In genomic region chr19:51367565-51368365, GRCh38 we compare ENCODE assay signal across 8 cellular contexts. TPM values are rescaled to one million over a fixed set of nuclear protein-coding genes. Genes with fewer than 3 reads are reported as not detected.
DNase-seq lines count a peak whose midpoint lies in the region; ATAC-seq and TF ChIP-seq lines count a peak whose summit lies in the region.

No MANE protein-coding gene starts in this region.

- intact Hi-C loops in activated T-helper 2 cell treated with anti-CD3 and anti-CD28 coated beads, Interferon-gamma antibody, Interleukin-2, Interleukin-4, amounts not matched to agents 10 μg/mL and 5 μg/mL and 100 μg/mL, durations not matched to agents 14 hours and 24 hours and 36 hours (cut with micrococcal nuclease): loop anchor here (1.0 kb wide), 2 partner anchors 27 to 28 kb away; no protein-coding TSS in a partner anchor
- intact Hi-C loops in natural killer cell (cut with micrococcal nuclease): loop anchor here (1.0 to 5.0 kb wide), 3 partner anchors 28 to 235 kb away; no protein-coding TSS in a partner anchor

- H3K4me1 Mint-ChIP-seq in CD4-positive, CD25-positive, alpha-beta regulatory T cell: peaks cover 0 to 70% (median 43%) of the 10 kb centered on the region in 4 donors
- peaks cover 49% of the 10 kb centered on the region for H3K4me1 Mint-ChIP-seq in activated T-helper 2 cell treated with anti-CD3 and anti-CD28 coated beads, Interferon-gamma antibody, Interleukin-2, Interleukin-4, amounts not matched to agents 10 μg/mL and 5 μg/mL and 100 μg/mL, durations not matched to agents 14 hours and 24 hours and 36 hours (ENCODE audit: low read depth)
- H3K4me1 Mint-ChIP-seq in natural killer cell: peaks cover 54 to 80% of the 10 kb centered on the region in 2 donors

- TF ChIP-seq CTCF in fibroblast of mammary gland (conservative IDR thresholded peaks at IDR 0.05; ENCODE audit: control insufficient read depth, insufficient read depth, low read depth, low read length): no peak
- no peak for TF ChIP-seq CTCF in natural killer cell (IDR thresholded peaks at IDR 0.05)

- H3K4me3 Mint-ChIP-seq in CD4-positive, CD25-positive, alpha-beta regulatory T cell: peak overlapping the region; percentile 92 to 100 (median 98)
- peak overlapping the region; percentile 98 for H3K4me3 Mint-ChIP-seq in activated T-helper 2 cell treated with anti-CD3 and anti-CD28 coated beads, Interferon-gamma antibody, Interleukin-2, Interleukin-4, amounts not matched to agents 10 μg/mL and 5 μg/mL and 100 μg/mL, durations not matched to agents 14 hours and 24 hours and 36 hours (ENCODE audit: low read depth)
- peak overlapping the region; percentile 98 for H3K4me3 Mint-ChIP-seq in natural killer cell

- no peaks in the 10 kb centered on the region for H3K36me3 ChIP-seq in CD4-positive, CD25-positive, alpha-beta regulatory T cell (ENCODE audit: control insufficient read depth, insufficient read depth, low read length)

- no peaks in the 10 kb centered on the region for H3K27me3 Mint-ChIP-seq in CD4-positive, CD25-positive, alpha-beta regulatory T cell
- no peaks in the 10 kb centered on the region for H3K27me3 Mint-ChIP-seq in activated T-helper 2 cell treated with anti-CD3 and anti-CD28 coated beads, Interferon-gamma antibody, Interleukin-2, Interleukin-4, amounts not matched to agents 10 μg/mL and 5 μg/mL and 100 μg/mL, durations not matched to agents 14 hours and 24 hours and 36 hours (ENCODE audit: low read depth)
- no peaks in the 10 kb centered on the region for H3K27me3 Mint-ChIP-seq in natural killer cell (ENCODE audit: low read depth in 2 of 2)

- ATAC-seq in CD4-positive, CD25-positive, alpha-beta regulatory T cell (ENCODE audit: low read depth in 2 of 2): peak; percentile 82 to 84
- ATAC-seq in GM19452 (IDR thresholded peaks at IDR 0.05; ENCODE audit: unreplicated experiment) (peak; percentile 75), natural killer cell (peak; percentile 68 to 92 (median 69))

- H3K4me3 ChIP-seq in CD4-positive, CD25-positive, alpha-beta regulatory T cell (ENCODE audit: low read depth, low read length): peak overlapping the region; percentile 85
- H3K4me3 ChIP-seq in fibroblast of mammary gland (ENCODE audit: control insufficient read depth, low read depth, low read length): peak overlapping the region; percentile 93

- no peaks in the 10 kb centered on the region for H3K36me3 Mint-ChIP-seq in CD4-positive, CD25-positive, alpha-beta regulatory T cell
- H3K36me3 Mint-ChIP-seq in activated T-helper 2 cell treated with anti-CD3 and anti-CD28 coated beads, Interferon-gamma antibody, Interleukin-2, Interleukin-4, amounts not matched to agents 10 μg/mL and 5 μg/mL and 100 μg/mL, durations not matched to agents 14 hours and 24 hours and 36 hours (ENCODE audit: low read depth): peaks cover 57% of the 10 kb centered on the region
- H3K36me3 Mint-ChIP-seq in natural killer cell: peaks cover 18% of the 10 kb centered on the region

- peaks cover 46% of the 10 kb centered on the region for H3K4me1 ChIP-seq in CD4-positive, CD25-positive, alpha-beta regulatory T cell (ENCODE audit: control insufficient read depth, insufficient read depth, low read length, poor library complexity, severe bottlenecking)

- peak; percentile 92 to 99 (median 93) for DNase-seq in CD4-positive, CD25-positive, alpha-beta regulatory T cell
- peak; percentile 100 for DNase-seq in HK-2 (ENCODE audit: unreplicated experiment)
- peak; percentile 98 for DNase-seq in RPMI8226
- DNase-seq in activated T-helper 2 cell treated with anti-CD3 and anti-CD28 coated beads, Interferon-gamma antibody, Interleukin-2, Interleukin-4, amounts not matched to agents 10 μg/mL and 5 μg/mL and 100 μg/mL, durations not matched to agents 14 hours and 24 hours and 36 hours (ENCODE audit: low spot score): peak; percentile 98
- DNase-seq in fibroblast of mammary gland (ENCODE audit: low read depth): peak; percentile 98
- DNase-seq in natural killer cell: peak; percentile 95
- peak; percentile 81 to 93 (median 89) for DNase-seq in stimulated activated naive CD4-positive, alpha-beta T cell (lab: John Stamatoyannopoulos, UW)

- H3K27me3 ChIP-seq in CD4-positive, CD25-positive, alpha-beta regulatory T cell (ENCODE audit: control insufficient read depth, insufficient read depth, low read length): no peaks in the 10 kb centered on the region

- peak overlapping the region; percentile 90 to 96 (median 94) for H3K27ac Mint-ChIP-seq in CD4-positive, CD25-positive, alpha-beta regulatory T cell
- H3K27ac Mint-ChIP-seq in activated T-helper 2 cell treated with anti-CD3 and anti-CD28 coated beads, Interferon-gamma antibody, Interleukin-2, Interleukin-4, amounts not matched to agents 10 μg/mL and 5 μg/mL and 100 μg/mL, durations not matched to agents 14 hours and 24 hours and 36 hours: peak overlapping the region; percentile 95
- peak overlapping the region; percentile 88 to 94 for H3K27ac Mint-ChIP-seq in natural killer cell

- no peaks in the 10 kb centered on the region for H3K9me3 ChIP-seq in CD4-positive, CD25-positive, alpha-beta regulatory T cell (ENCODE audit: control insufficient read depth in 2 of 2, low read length in 2 of 2)

- peak overlapping the region; percentile 84 for H3K27ac ChIP-seq in CD4-positive, CD25-positive, alpha-beta regulatory T cell (ENCODE audit: insufficient read depth, low read length, poor library complexity, severe bottlenecking)

- H3K9me3 Mint-ChIP-seq in CD4-positive, CD25-positive, alpha-beta regulatory T cell: no peaks in the 10 kb centered on the region
- no peaks in the 10 kb centered on the region for H3K9me3 Mint-ChIP-seq in activated T-helper 2 cell treated with anti-CD3 and anti-CD28 coated beads, Interferon-gamma antibody, Interleukin-2, Interleukin-4, amounts not matched to agents 10 μg/mL and 5 μg/mL and 100 μg/mL, durations not matched to agents 14 hours and 24 hours and 36 hours
- H3K9me3 Mint-ChIP-seq in natural killer cell: no peaks in the 10 kb centered on the region

RNA-seq across cellular contexts. Expression of gene CLDND2, which starts 1.0 kb away (rescaled TPM):
- total RNA-seq in CD4-positive, CD25-positive, alpha-beta regulatory T cell: not detected
- polyA plus RNA-seq in CD4-positive, CD25-positive, alpha-beta regulatory T cell: under 1 TPM in 1 of 4 donors, not detected in 3; 0.41 TPM
- total RNA-seq in activated T-helper 2 cell treated with anti-CD3 and anti-CD28 coated beads, Interferon-gamma antibody, Interleukin-2, Interleukin-4, amounts not matched to agents 10 μg/mL and 5 μg/mL and 100 μg/mL, durations not matched to agents 14 hours and 24 hours and 36 hours: 13.8 and 14.9 TPM in 2 replicates
- 10 to 100 TPM; 72.8 to 83.2 (median 75.3) TPM for total RNA-seq in natural killer cell

RNA-seq across cellular contexts. Expression of gene ETFB, which starts 1.6 kb away (rescaled TPM):
- 41.7 TPM for total RNA-seq in CD4-positive, CD25-positive, alpha-beta regulatory T cell
- 100 to 1,000 TPM in 1 of 4 donors, 10 to 100 TPM in 3; 68.8 to 113 (median 79.5) TPM for polyA plus RNA-seq in CD4-positive, CD25-positive, alpha-beta regulatory T cell
- total RNA-seq in activated T-helper 2 cell treated with anti-CD3 and anti-CD28 coated beads, Interferon-gamma antibody, Interleukin-2, Interleukin-4, amounts not matched to agents 10 μg/mL and 5 μg/mL and 100 μg/mL, durations not matched to agents 14 hours and 24 hours and 36 hours: 209 and 215 TPM in 2 replicates
- total RNA-seq in natural killer cell: 10 to 100 TPM; 44.9 to 60.1 (median 55.0) TPM

RNA-seq across cellular contexts. Expression of gene NKG7, which starts 4.7 kb away (rescaled TPM):
- total RNA-seq in CD4-positive, CD25-positive, alpha-beta regulatory T cell: 1.8 TPM
- 10 to 100 TPM in 1 of 4 donors, 1 to 10 TPM in 3; 2.7 to 12.2 (median 4.5) TPM for polyA plus RNA-seq in CD4-positive, CD25-positive, alpha-beta regulatory T cell
- 332 and 342 TPM in 2 replicates for total RNA-seq in activated T-helper 2 cell treated with anti-CD3 and anti-CD28 coated beads, Interferon-gamma antibody, Interleukin-2, Interleukin-4, amounts not matched to agents 10 μg/mL and 5 μg/mL and 100 μg/mL, durations not matched to agents 14 hours and 24 hours and 36 hours
- total RNA-seq in natural killer cell: 1,000 to 10,000 TPM; 2,907 to 3,894 (median 3,151) TPM

RNA-seq across cellular contexts. Expression of gene LIM2, which starts 20.0 kb away (rescaled TPM):
- total RNA-seq in CD4-positive, CD25-positive, alpha-beta regulatory T cell: not detected
- not detected for polyA plus RNA-seq in CD4-positive, CD25-positive, alpha-beta regulatory T cell
- total RNA-seq in activated T-helper 2 cell treated with anti-CD3 and anti-CD28 coated beads, Interferon-gamma antibody, Interleukin-2, Interleukin-4, amounts not matched to agents 10 μg/mL and 5 μg/mL and 100 μg/mL, durations not matched to agents 14 hours and 24 hours and 36 hours: not detected in 2 replicates
- total RNA-seq in natural killer cell: 10 to 100 TPM in 1 of 3 donors, 1 to 10 TPM in 2; 5.9 to 10.3 (median 8.5) TPM

RNA-seq across cellular contexts. Expression of gene C19orf84, which starts 22.6 kb away (rescaled TPM):
- not detected for total RNA-seq in CD4-positive, CD25-positive, alpha-beta regulatory T cell
- not detected for polyA plus RNA-seq in CD4-positive, CD25-positive, alpha-beta regulatory T cell
- 0.14 and 0.27 TPM in 2 replicates for total RNA-seq in activated T-helper 2 cell treated with anti-CD3 and anti-CD28 coated beads, Interferon-gamma antibody, Interleukin-2, Interleukin-4, amounts not matched to agents 10 μg/mL and 5 μg/mL and 100 μg/mL, durations not matched to agents 14 hours and 24 hours and 36 hours
- total RNA-seq in natural killer cell: 1 to 10 TPM; 1.4 to 3.6 (median 1.7) TPM

Comparison
In these comparisons a context has a peak if more than half of its experiments do, and no peak if none do; other contexts are left out.
1. Peak in every context shown above with its lines: DNase-seq, ATAC-seq, H3K4me3 ChIP-seq and H3K27ac ChIP-seq.
2. RNA of gene CLDND2, which starts 1.0 kb away (total RNA-seq): 72.8 to 83.2 TPM in natural killer cell and 13.8 to 14.9 TPM in activated T-helper 2 cell treated with anti-CD3 and anti-CD28 coated beads, Interferon-gamma antibody, Interleukin-2, Interleukin-4, amounts not matched to agents 10 μg/mL and 5 μg/mL and 100 μg/mL, durations not matched to agents 14 hours and 24 hours and 36 hours; not detected in CD4-positive, CD25-positive, alpha-beta regulatory T cell (single experiment); every median in the first group is over 10 times any median in the second.
3. RNA of gene NKG7, which starts 4.7 kb away (total RNA-seq): 2,907 to 3,894 TPM in natural killer cell and 332 to 342 TPM in activated T-helper 2 cell treated with anti-CD3 and anti-CD28 coated beads, Interferon-gamma antibody, Interleukin-2, Interleukin-4, amounts not matched to agents 10 μg/mL and 5 μg/mL and 100 μg/mL, durations not matched to agents 14 hours and 24 hours and 36 hours; 1.8 TPM in CD4-positive, CD25-positive, alpha-beta regulatory T cell (single experiment); every median in the first group is over 100 times any median in the second.